19 cellular contexts compared by ENCODE assay signal in genomic region chr3:2985479-2985878, GRCh38.
DNase-seq lines count a peak whose midpoint lies in the region; ATAC-seq, FAIRE-seq and TF ChIP-seq lines count a peak whose summit lies in the region.
"Had no signal": no experiment of that assay in that cellular context is flagged by ENCODE, and none has a peak within 500 bp of the region (broad histone marks: within the 10 kb centered on the region; RNA-seq: fewer than 3 reads in every experiment).

No MANE protein-coding gene starts in this region.

- H3K36me3 ChIP-seq in mesenchymal stem cell (ENCODE audit: control insufficient read depth in 1 of 2, insufficient read depth in 2 of 2, low read depth in 1 of 2, low read length in 2 of 2) (no peaks in the 10 kb centered on the region), mucosa of descending colon (ENCODE audit: low read depth) (no peaks in the 10 kb centered on the region)
- H3K36me3 ChIP-seq: BLaER1 had no signal

- H3K18ac ChIP-seq in mesenchymal stem cell (ENCODE audit: low read depth in 1 of 2, low read length in 2 of 2) = no peak overlapping the region

- no peak overlapping the region for H4K91ac ChIP-seq in mesenchymal stem cell (ENCODE audit: low read length)

- no peak overlapping the region for H3K4me2 ChIP-seq in mesenchymal stem cell (ENCODE audit: low read length, poor library complexity, severe bottlenecking)
- H3K4me2 ChIP-seq: BLaER1, GM23338 had no signal

- no peak overlapping the region for H3K23ac ChIP-seq in mesenchymal stem cell (ENCODE audit: low read length in 2 of 2)

- H2AK5ac ChIP-seq in mesenchymal stem cell (ENCODE audit: low read length, severe bottlenecking) = no peak overlapping the region

- H3K27ac Mint-ChIP-seq in activated CD8-positive, alpha-beta memory T cell treated with anti-CD3 and anti-CD28 coated beads, Interleukin-2, amount 10 ng/mL, durations not matched to agents 7 days and 5 days = no peak overlapping the region
- H3K27ac Mint-ChIP-seq: B cell; CD8-positive, alpha-beta T cell; GM23338; H9 had no signal

- DNase-seq in mesenchymal stem cell (no peak), mucosa of descending colon (no peak), coronary artery (ENCODE audit: low spot score) (no peak), RCC 7860 (ENCODE audit: low spot score) (no peak)
- no peak for DNase-seq in activated CD8-positive, alpha-beta memory T cell treated with anti-CD3 and anti-CD28 coated beads, Interleukin-2, amount 10 ng/mL, durations not matched to agents 7 days and 5 days
- DNase-seq: Caco-2; CD4-positive, CD25-positive, alpha-beta regulatory T cell; CD8-positive, alpha-beta T cell; DMS153; DND-41; H9 had no signal

- H3K27me3 Mint-ChIP-seq in activated CD8-positive, alpha-beta memory T cell treated with anti-CD3 and anti-CD28 coated beads, Interleukin-2, amount 10 ng/mL, durations not matched to agents 7 days and 5 days = no peaks in the 10 kb centered on the region
- H3K27me3 Mint-ChIP-seq: CD4-positive, CD25-positive, alpha-beta regulatory T cell had no signal

- H3K4ac ChIP-seq in mesenchymal stem cell (ENCODE audit: low read depth in 1 of 2, low read length in 2 of 2) = no peak overlapping the region

- no peak overlapping the region for H2BK15ac ChIP-seq in mesenchymal stem cell (ENCODE audit: low read depth, poor library complexity, severe bottlenecking)

- H3K9me3 Mint-ChIP-seq in activated CD8-positive, alpha-beta memory T cell treated with anti-CD3 and anti-CD28 coated beads, Interleukin-2, amount 10 ng/mL, durations not matched to agents 7 days and 5 days (ENCODE audit: low read depth) = no peaks in the 10 kb centered on the region
- H3K9me3 Mint-ChIP-seq: CD4-positive, CD25-positive, alpha-beta regulatory T cell; CD8-positive, alpha-beta T cell; H9 had no signal

- no peaks in the 10 kb centered on the region for H3K4me1 ChIP-seq in mesenchymal stem cell (ENCODE audit: control insufficient read depth, insufficient read depth, low read depth, low read length)
- no peaks in the 10 kb centered on the region for H3K4me1 ChIP-seq in mucosa of descending colon (ENCODE audit: low read depth)
- H3K4me1 ChIP-seq: BLaER1, Caco-2 had no signal

- no peaks in the 10 kb centered on the region for H3K36me3 Mint-ChIP-seq in activated CD8-positive, alpha-beta memory T cell treated with anti-CD3 and anti-CD28 coated beads, Interleukin-2, amount 10 ng/mL, durations not matched to agents 7 days and 5 days
- H3K36me3 Mint-ChIP-seq: CD4-positive, CD25-positive, alpha-beta regulatory T cell; CD8-positive, alpha-beta T cell had no signal

- ATAC-seq in HG03342 (IDR thresholded peaks at IDR 0.05; ENCODE audit: unreplicated experiment) = peak; percentile 46
- peak; percentile 39 for ATAC-seq in HG03565 (IDR thresholded peaks at IDR 0.05; ENCODE audit: unreplicated experiment)
- no peak for ATAC-seq in mucosa of descending colon
- no peak for ATAC-seq in activated CD8-positive, alpha-beta memory T cell treated with anti-CD3 and anti-CD28 coated beads, Interleukin-2, amount 10 ng/mL, durations not matched to agents 7 days and 5 days
- ATAC-seq: CD8-positive, alpha-beta T cell; GM23338; HCT116 had no signal

- no peak overlapping the region for H3K9ac ChIP-seq in mesenchymal stem cell (ENCODE audit: low read length)
- H3K9ac ChIP-seq: BLaER1 had no signal

- no peak for FAIRE-seq in RCC 7860 (lab: Jason Lieb, UNC)
- FAIRE-seq: G401.6 had no signal

- H3K9me3 ChIP-seq in mesenchymal stem cell (ENCODE audit: control insufficient read depth, low read length) (no peaks in the 10 kb centered on the region), mucosa of descending colon (no peaks in the 10 kb centered on the region)
- H3K9me3 ChIP-seq: BLaER1, Caco-2 had no signal

- H3K4me1 Mint-ChIP-seq in activated CD8-positive, alpha-beta memory T cell treated with anti-CD3 and anti-CD28 coated beads, Interleukin-2, amount 10 ng/mL, durations not matched to agents 7 days and 5 days = no peaks in the 10 kb centered on the region
- H3K4me1 Mint-ChIP-seq: B cell, GM23338 had no signal

- no peak overlapping the region for H3K4me3 ChIP-seq in mesenchymal stem cell (ENCODE audit: insufficient read depth in 1 of 2, low read depth in 1 of 2, low read length in 2 of 2)
- H3K4me3 ChIP-seq in mucosa of descending colon = no peak overlapping the region
- H3K4me3 ChIP-seq in coronary artery = no peak overlapping the region
- H3K4me3 ChIP-seq: BLaER1, GM23338 had no signal

- intact Hi-C loops in mucosa of descending colon (cut with DNase I, micrococcal nuclease) = no loop called here

- CTCF ChIA-PET in activated CD8-positive, alpha-beta memory T cell treated with anti-CD3 and anti-CD28 coated beads, Interleukin-2, amount 10 ng/mL, durations not matched to agents 7 days and 5 days (lab: Charles Lee) = no interaction called here

- no peak overlapping the region for H2BK5ac ChIP-seq in mesenchymal stem cell (ENCODE audit: low read depth, low read length, poor library complexity, severe bottlenecking)

- H2AFZ ChIP-seq in mesenchymal stem cell (ENCODE audit: low read depth, low read length) = no peak overlapping the region
- H2AFZ ChIP-seq: GM23338 had no signal

- H3K79me1 ChIP-seq in mesenchymal stem cell (replicated peaks; ENCODE audit: low read length, poor library complexity, severe bottlenecking) = no peaks in the 10 kb centered on the region

- H2BK12ac ChIP-seq in mesenchymal stem cell (ENCODE audit: low read length in 2 of 2) = no peak overlapping the region

- H4K8ac ChIP-seq in mesenchymal stem cell (ENCODE audit: low read length) = peak overlapping the region; percentile 28

- no peak overlapping the region for H3K27ac ChIP-seq in mesenchymal stem cell (ENCODE audit: low read length, poor library complexity, severe bottlenecking)
- H3K27ac ChIP-seq in coronary artery = no peak overlapping the region
- H3K27ac ChIP-seq: BLaER1, C4-2B had no signal

- 87% methylated on average over 5 of the region's 5 CpGs for WGBS in mesenchymal stem cell

- H3K27me3 ChIP-seq in mesenchymal stem cell (ENCODE audit: control insufficient read depth in 1 of 2, insufficient read depth in 1 of 2, low read length in 2 of 2) = no peaks in the 10 kb centered on the region
- H3K27me3 ChIP-seq: BLaER1 had no signal

- no peak overlapping the region for H3K4me3 Mint-ChIP-seq in activated CD8-positive, alpha-beta memory T cell treated with anti-CD3 and anti-CD28 coated beads, Interleukin-2, amount 10 ng/mL, durations not matched to agents 7 days and 5 days
- H3K4me3 Mint-ChIP-seq: B cell; CD4-positive, CD25-positive, alpha-beta regulatory T cell; CD8-positive, alpha-beta T cell; GM23338; H9 had no signal

- no peak overlapping the region for H3K14ac ChIP-seq in mesenchymal stem cell (ENCODE audit: low read length in 2 of 2)

- TF ChIP-seq CTCF in mucosa of descending colon (IDR thresholded peaks at IDR 0.05) (no peak), coronary artery (IDR thresholded peaks at IDR 0.05) (no peak)

- H2BK120ac ChIP-seq in mesenchymal stem cell (ENCODE audit: low read depth, low read length) = no peak overlapping the region

Comparison
In these comparisons a context has a peak if more than half of its experiments do, and no peak if none do; other contexts are left out.
1. ATAC-seq: peak in HG03342 (single experiment) and HG03565 (single experiment); none in mucosa of descending colon (single experiment) and activated CD8-positive, alpha-beta memory T cell treated with anti-CD3 and anti-CD28 coated beads, Interleukin-2, amount 10 ng/mL, durations not matched to agents 7 days and 5 days (single experiment).